ENCODE assay signal across 9 cellular contexts in the genomic region with DNA sequence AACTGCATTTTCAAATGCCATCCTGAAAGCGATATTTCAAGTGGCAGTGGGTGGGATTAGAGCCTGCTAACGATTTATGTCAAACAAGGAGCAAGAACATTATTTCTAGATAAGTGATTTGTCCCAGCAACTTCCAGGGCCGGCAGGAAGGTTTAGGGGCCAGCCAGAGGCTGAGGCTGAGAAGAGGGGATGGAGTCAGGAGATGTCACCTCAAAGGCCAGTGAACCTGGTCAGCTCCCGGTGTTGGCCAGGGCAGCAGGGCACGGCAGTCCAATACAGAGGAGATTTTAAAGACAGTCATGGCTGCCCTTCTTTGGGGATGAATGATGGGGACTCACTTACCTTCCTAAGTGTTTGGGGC.
DNase-seq lines count a peak whose midpoint lies in the region; ATAC-seq and TF ChIP-seq lines count a peak whose summit lies in the region.
"Had no signal": no experiment of that assay in that cellular context is flagged by ENCODE, and none has a peak within 500 bp of the region (broad histone marks: within the 10 kb centered on the region; RNA-seq: fewer than 3 reads in every experiment).

No MANE protein-coding gene starts in this region.

- TF ChIP-seq RAD21 in neural cell (conservative IDR thresholded peaks at IDR 0.05) = no peak

- no peak for ATAC-seq in HG02571 (IDR thresholded peaks at IDR 0.05; ENCODE audit: unreplicated experiment)
- no peak for ATAC-seq in GM21619 (IDR thresholded peaks at IDR 0.05; ENCODE audit: unreplicated experiment)
- ATAC-seq in GM21367 (IDR thresholded peaks at IDR 0.05; ENCODE audit: unreplicated experiment) = no peak

- H3K4me3 ChIP-seq in AG04449 (ENCODE audit: low read depth, low read length) (peak overlapping the region; percentile 52; the same call in 1 of the 2 replicates), HUES64 (ENCODE audit: low read length) (peak overlapping the region; percentile 59), colonic mucosa (no peak overlapping the region), neural cell (ENCODE audit: low read length) (peak overlapping the region; percentile 78)

- WGBS in HUES64 = 35% methylated on average over 5 of the region's 5 CpGs

- TF ChIP-seq EP300 in neural cell (conservative IDR thresholded peaks at IDR 0.05; ENCODE audit: poor library complexity, severe bottlenecking) = no peak

- H3K9me2 ChIP-seq in neural cell (ENCODE audit: insufficient read depth, low read length) = no peaks in the 10 kb centered on the region

- intact Hi-C loops in colonic mucosa (cut with DNase I) = no loop called here

- no peaks in the 10 kb centered on the region for H3K9me3 ChIP-seq in HUES64 (ENCODE audit: insufficient read depth, low read depth, low read length)
- no peaks in the 10 kb centered on the region for H3K9me3 ChIP-seq in colonic mucosa
- H3K9me3 ChIP-seq in neural cell (ENCODE audit: low read length) = no peaks in the 10 kb centered on the region

- H3K27me3 ChIP-seq in HUES64 (ENCODE audit: insufficient read depth, low read length) (peaks cover 65% of the 10 kb centered on the region), colonic mucosa (no peaks in the 10 kb centered on the region), neural cell (ENCODE audit: insufficient read depth, low read depth, low read length) (no peaks in the 10 kb centered on the region)

- H3F3A ChIP-seq in neural cell (ENCODE audit: insufficient read depth, low read length, poor library complexity, severe bottlenecking) = peaks cover 4% of the 10 kb centered on the region

- TF ChIP-seq CTCF in AG04449 (IDR thresholded peaks at IDR 0.05; ENCODE audit: insufficient read depth, low read length, missing control alignments) (no peak), colonic mucosa (IDR thresholded peaks at IDR 0.05) (no peak), neural cell (IDR thresholded peaks at IDR 0.05; ENCODE audit: poor library complexity, severe bottlenecking) (no peak)

- H3K4me2 ChIP-seq in neural cell (ENCODE audit: low read length) = peak overlapping the region; percentile 62

- H3K4me1 ChIP-seq in HUES64 (ENCODE audit: insufficient read depth, low read length) (peaks cover 46% of the 10 kb centered on the region), colonic mucosa (peaks cover 14% of the 10 kb centered on the region)

- peaks cover 17% of the 10 kb centered on the region for H4K20me1 ChIP-seq in neural cell (ENCODE audit: insufficient read depth)

- H3K9ac ChIP-seq in HUES64 (ENCODE audit: low read depth, low read length) (no peak overlapping the region), colonic mucosa (ENCODE audit: low read depth in 2 of 2, low read length in 2 of 2) (no peak overlapping the region), neural cell (ENCODE audit: low read length) (peak overlapping the region; percentile 82)

- DNase-seq in AG04449 (ENCODE audit: low read depth, low spot score) (no peak), colonic mucosa (no peak), NK-92 (lab: John Stamatoyannopoulos, UW; ENCODE audit: unreplicated experiment) (no peak)
- DNase-seq: DND-41 had no signal

- H3K79me2 ChIP-seq in neural cell (replicated peaks; ENCODE audit: insufficient read depth, low read length) = peaks cover 41% of the 10 kb centered on the region

- CTCF ChIA-PET in AG04449 (lab: Yijun Ruan, JAX) = interaction anchor here (0.6 to 2.5 kb wide), 3 partner anchors 9 to 1194 kb away, joined by 3 to 5 read pairs (median 3); no protein-coding TSS in a partner anchor

- H3K36me3 ChIP-seq in HUES64 (ENCODE audit: insufficient read depth, low read length) (no peaks in the 10 kb centered on the region), colonic mucosa (no peaks in the 10 kb centered on the region), neural cell (ENCODE audit: insufficient read depth, low read length) (no peaks in the 10 kb centered on the region)

- H2AFZ ChIP-seq in neural cell (ENCODE audit: low read depth, low read length) = no peak overlapping the region

- POLR2A ChIA-PET in AG04449 (lab: Yijun Ruan, JAX) = interaction anchor here (0.7 kb wide), 1 partner anchor 58 kb away, joined by 4 read pairs; no protein-coding TSS in a partner anchor

- H3K27ac ChIP-seq in HUES64 (ENCODE audit: low read depth, low read length) = no peak overlapping the region
- H3K27ac ChIP-seq in colonic mucosa = peak overlapping the region; percentile 66
- peak overlapping the region; percentile 87 for H3K27ac ChIP-seq in neural cell (ENCODE audit: low read length)

TF ChIP-seq in neural cell, 6 proteins besides CTCF, POLR2A, EP300 and RAD21:
- TF ChIP-seq, protein P1, sequence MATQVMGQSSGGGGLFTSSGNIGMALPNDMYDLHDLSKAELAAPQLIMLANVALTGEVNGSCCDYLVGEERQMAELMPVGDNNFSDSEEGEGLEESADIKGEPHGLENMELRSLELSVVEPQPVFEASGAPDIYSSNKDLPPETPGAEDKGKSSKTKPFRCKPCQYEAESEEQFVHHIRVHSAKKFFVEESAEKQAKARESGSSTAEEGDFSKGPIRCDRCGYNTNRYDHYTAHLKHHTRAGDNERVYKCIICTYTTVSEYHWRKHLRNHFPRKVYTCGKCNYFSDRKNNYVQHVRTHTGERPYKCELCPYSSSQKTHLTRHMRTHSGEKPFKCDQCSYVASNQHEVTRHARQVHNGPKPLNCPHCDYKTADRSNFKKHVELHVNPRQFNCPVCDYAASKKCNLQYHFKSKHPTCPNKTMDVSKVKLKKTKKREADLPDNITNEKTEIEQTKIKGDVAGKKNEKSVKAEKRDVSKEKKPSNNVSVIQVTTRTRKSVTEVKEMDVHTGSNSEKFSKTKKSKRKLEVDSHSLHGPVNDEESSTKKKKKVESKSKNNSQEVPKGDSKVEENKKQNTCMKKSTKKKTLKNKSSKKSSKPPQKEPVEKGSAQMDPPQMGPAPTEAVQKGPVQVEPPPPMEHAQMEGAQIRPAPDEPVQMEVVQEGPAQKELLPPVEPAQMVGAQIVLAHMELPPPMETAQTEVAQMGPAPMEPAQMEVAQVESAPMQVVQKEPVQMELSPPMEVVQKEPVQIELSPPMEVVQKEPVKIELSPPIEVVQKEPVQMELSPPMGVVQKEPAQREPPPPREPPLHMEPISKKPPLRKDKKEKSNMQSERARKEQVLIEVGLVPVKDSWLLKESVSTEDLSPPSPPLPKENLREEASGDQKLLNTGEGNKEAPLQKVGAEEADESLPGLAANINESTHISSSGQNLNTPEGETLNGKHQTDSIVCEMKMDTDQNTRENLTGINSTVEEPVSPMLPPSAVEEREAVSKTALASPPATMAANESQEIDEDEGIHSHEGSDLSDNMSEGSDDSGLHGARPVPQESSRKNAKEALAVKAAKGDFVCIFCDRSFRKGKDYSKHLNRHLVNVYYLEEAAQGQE (IDR thresholded peaks at IDR 0.05; ENCODE audit: borderline replicate concordance) = no peak
- TF ChIP-seq SMC3 (conservative IDR thresholded peaks at IDR 0.05; ENCODE audit: poor library complexity) = no peak
- TF ChIP-seq POLR2AphosphoS5 (IDR thresholded peaks at IDR 0.05) = peak; percentile 5
- TF ChIP-seq MXI1 (conservative IDR thresholded peaks at IDR 0.05; ENCODE audit: poor library complexity, severe bottlenecking) = no peak
TF ChIP-seq in neural cell: peak in this region for 1.
